In the genomic region with DNA sequence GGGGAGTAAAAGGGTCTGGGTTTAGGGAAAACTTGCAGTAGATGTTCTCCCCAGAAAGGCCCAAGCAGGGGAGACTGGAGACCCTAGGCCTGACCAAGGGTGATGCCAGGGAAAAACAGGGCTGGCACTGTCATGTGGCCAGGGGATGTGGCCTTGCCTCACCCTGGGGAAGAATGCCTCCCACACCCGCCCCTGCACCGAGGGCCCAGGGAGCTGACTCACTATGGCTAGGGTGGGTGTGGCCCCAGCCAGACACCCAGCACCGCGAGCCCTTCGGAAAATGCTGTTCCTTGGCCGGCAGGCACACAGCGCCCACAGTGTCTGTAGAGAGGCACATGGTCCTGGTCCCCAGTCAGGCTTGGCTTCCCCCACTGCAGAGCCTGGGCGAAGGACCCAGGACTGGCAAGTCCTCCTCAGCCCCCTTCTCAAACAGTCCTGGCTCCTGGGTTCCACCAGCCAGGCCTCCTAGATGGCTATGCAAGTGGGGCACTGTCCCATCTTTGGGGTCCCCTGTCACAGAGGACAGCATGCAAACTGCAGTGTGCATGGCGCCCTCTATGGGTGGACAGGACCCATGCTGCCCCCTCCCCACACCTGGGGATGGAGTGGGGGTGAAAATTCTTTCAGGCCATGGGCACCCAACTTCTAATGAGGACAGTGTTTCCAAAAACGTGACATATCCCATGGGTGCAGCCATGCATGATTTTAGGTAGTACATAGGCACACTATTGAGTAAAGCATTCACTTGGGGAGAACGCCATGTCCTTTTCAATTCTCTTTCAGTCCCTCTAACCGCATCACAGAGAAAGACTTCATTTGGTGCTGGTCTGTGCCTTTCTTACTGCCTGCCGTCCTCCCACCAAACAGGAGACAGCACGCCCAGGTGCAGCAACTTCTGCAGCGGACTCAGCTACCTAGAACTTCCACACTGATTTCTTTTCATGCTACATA, we compare ENCODE assay signal across 8 cellular contexts. TPM values are rescaled to one million over a fixed set of nuclear protein-coding genes. Genes with fewer than 3 reads are reported as not detected.
DNase-seq lines count a peak whose midpoint lies in the region; ATAC-seq, FAIRE-seq and TF ChIP-seq lines count a peak whose summit lies in the region.

No MANE protein-coding gene starts in this region.

- dilution Hi-C loops in endothelial cell of umbilical vein (cut with MboI; ENCODE audit: extremely low pct_ligation_motif_present, low sequenced_read_pairs): no loop called here

- no peak overlapping the region for H3K4me3 Mint-ChIP-seq in progenitor cell of endocrine pancreas (ENCODE audit: low read depth)

- H3K27ac ChIP-seq in right atrium auricular region (no peak overlapping the region), endothelial cell of umbilical vein (ENCODE audit: insufficient read depth, low read depth, low read length) (no peak overlapping the region)

- no peak overlapping the region for H3K4me2 ChIP-seq in endothelial cell of umbilical vein (ENCODE audit: insufficient read depth, low read length)

- H3K9me3 ChIP-seq in right atrium auricular region (no peaks in the 10 kb centered on the region), endothelial cell of umbilical vein (replicated peaks; ENCODE audit: control insufficient read depth, insufficient read depth, low read length) (no peaks in the 10 kb centered on the region)

- H3K4me3 ChIP-seq in right atrium auricular region (no peak overlapping the region), endothelial cell of umbilical vein (replicated peaks in 1 of 3; ENCODE audit: insufficient read depth in 1 of 3, low read depth in 1 of 3, low read length in 3 of 3) (no peak overlapping the region)

- no peak for TF ChIP-seq POLR2A in endothelial cell of umbilical vein (IDR thresholded peaks at IDR 0.05; ENCODE audit: low read depth, low read length)

- no peak for DNase-seq in Right ventricle myocardium superior
- DNase-seq in right atrium auricular region (ENCODE audit: low spot score): no peak
- peak; percentile 95 for DNase-seq in OCI-M1 (lab: John Stamatoyannopoulos, UW)
- DNase-seq in endothelial cell of umbilical vein (ENCODE audit: low read depth, low spot score): no peak
- no peak for DNase-seq in progenitor cell of endocrine pancreas (ENCODE audit: low spot score, unreplicated experiment)
- no peak for DNase-seq in hippocampal formation (lab: John Stamatoyannopoulos, UW)

- POLR2A ChIA-PET in endothelial cell of umbilical vein (lab: Charles Lee): no interaction called here

- no peak overlapping the region for H2AFZ ChIP-seq in endothelial cell of umbilical vein (ENCODE audit: low read depth, low read length)

- TF ChIP-seq CTCF in right atrium auricular region (IDR thresholded peaks at IDR 0.05) (peak in 1 of 2 donors; percentile 33), endothelial cell of umbilical vein (IDR thresholded peaks at IDR 0.05; ENCODE audit: extremely low read depth in 1 of 2, insufficient read depth in 1 of 2, low read depth in 1 of 2, low read length in 2 of 2) (peak; percentile 18 to 19), progenitor cell of endocrine pancreas (IDR thresholded peaks at IDR 0.05; ENCODE audit: unreplicated experiment) (peak; percentile 52)

- no peaks in the 10 kb centered on the region for H3K79me2 ChIP-seq in endothelial cell of umbilical vein (ENCODE audit: control insufficient read depth, insufficient read depth, low read length)

- peak; percentile 58 for ATAC-seq in Right ventricle myocardium superior (ENCODE audit: poor library complexity)
- no peak for ATAC-seq in GM21360 (IDR thresholded peaks at IDR 0.05; ENCODE audit: unreplicated experiment)
- no peak for ATAC-seq in GM18519 (IDR thresholded peaks at IDR 0.05; ENCODE audit: low FRiP score, unreplicated experiment)

- H3K27ac Mint-ChIP-seq in progenitor cell of endocrine pancreas: no peak overlapping the region

- no peaks in the 10 kb centered on the region for H3K4me1 Mint-ChIP-seq in progenitor cell of endocrine pancreas (ENCODE audit: low read depth)

- H3K27me3 ChIP-seq in right atrium auricular region: no peaks in the 10 kb centered on the region
- no peaks in the 10 kb centered on the region for H3K27me3 ChIP-seq in endothelial cell of umbilical vein (ENCODE audit: control insufficient read depth in 2 of 2, insufficient read depth in 2 of 2, low read length in 2 of 2)

- intact Hi-C loops in Right ventricle myocardium superior (cut with DNase I) (no loop called here), endothelial cell of umbilical vein (cut with micrococcal nuclease) (no loop called here)

- H3K36me3 ChIP-seq in right atrium auricular region (no peaks in the 10 kb centered on the region), endothelial cell of umbilical vein (ENCODE audit: control insufficient read depth in 2 of 2, extremely low read depth in 1 of 2, insufficient read depth in 2 of 2, low read length in 2 of 2) (no peaks in the 10 kb centered on the region)

- H3K9me3 Mint-ChIP-seq in progenitor cell of endocrine pancreas (ENCODE audit: low read depth): no peaks in the 10 kb centered on the region

- no TSS peak for BruUV-seq in endothelial cell of umbilical vein (replicated peaks; lab: Mats Ljungman, UMichigan)

- H4K20me1 ChIP-seq in endothelial cell of umbilical vein (replicated peaks; ENCODE audit: control insufficient read depth, extremely low read depth, insufficient read depth, low read length): no peaks in the 10 kb centered on the region

- H3K9ac ChIP-seq in endothelial cell of umbilical vein (replicated peaks; ENCODE audit: extremely low read depth, insufficient read depth, low read length): no peak overlapping the region

- H3K4me1 ChIP-seq in right atrium auricular region (no peaks in the 10 kb centered on the region), endothelial cell of umbilical vein (ENCODE audit: control insufficient read depth, extremely low read depth, insufficient read depth, low read length) (no peaks in the 10 kb centered on the region)

- FAIRE-seq in endothelial cell of umbilical vein (lab: Jason Lieb, UNC): no peak

- H3K27me3 Mint-ChIP-seq in progenitor cell of endocrine pancreas: no peaks in the 10 kb centered on the region

- H3K36me3 Mint-ChIP-seq in progenitor cell of endocrine pancreas (ENCODE audit: insufficient read depth): no peaks in the 10 kb centered on the region

- H3K9me1 ChIP-seq in endothelial cell of umbilical vein (replicated peaks; ENCODE audit: control insufficient read depth, extremely low read depth, insufficient read depth, low read length): no peaks in the 10 kb centered on the region

- CTCF ChIA-PET in endothelial cell of umbilical vein (lab: Charles Lee): no interaction called here

TF ChIP-seq in endothelial cell of umbilical vein, 7 proteins besides CTCF, POLR2A, EP300 and RAD21:
- no peak for TF ChIP-seq EZH2 (IDR thresholded peaks at IDR 0.05; ENCODE audit: borderline replicate concordance, low read depth, low read length, severe bottlenecking)
- no peak for TF ChIP-seq JUN (IDR thresholded peaks at IDR 0.05; ENCODE audit: borderline replicate concordance, insufficient read depth, insufficient read length, low read depth)
- TF ChIP-seq POLR2AphosphoS5 (IDR thresholded peaks at IDR 0.05; ENCODE audit: insufficient read depth, low read depth, low read length): no peak

RNA-seq across cellular contexts. Expression of gene TMPRSS5, which starts 15.2 kb away (rescaled TPM):
- 1.3 TPM for total RNA-seq in Right ventricle myocardium superior
- total RNA-seq in right atrium auricular region: under 1 TPM; 0.16 to 0.19 TPM
- 0.58 and 0.64 TPM in 2 replicates for total RNA-seq in endothelial cell of umbilical vein
- 0.40 and 0.48 TPM in 2 replicates for polyA plus RNA-seq in endothelial cell of umbilical vein
- 0.10 and 0.12 TPM in 2 replicates for polyA plus RNA-seq in endothelial cell of umbilical vein (2011; cell fraction: cytosol; rRNA removed)
- 1.9 and 2.6 TPM in 2 replicates for polyA plus RNA-seq in endothelial cell of umbilical vein (2011; cell fraction: nucleus; rRNA removed)
- 0.23 and 0.33 TPM in 2 replicates for polyA plus RNA-seq in endothelial cell of umbilical vein (2012)
- 0.19 and 1.0 TPM in 2 replicates for polyA minus RNA-seq in endothelial cell of umbilical vein
- polyA minus RNA-seq in endothelial cell of umbilical vein (2011; cell fraction: cytosol; rRNA and poly(A)+ RNA removed): not detected
- polyA minus RNA-seq in endothelial cell of umbilical vein (2011; cell fraction: nucleus; rRNA and poly(A)+ RNA removed): 0.82 and 2.2 TPM in 2 replicates
- 1.8 and 2.6 TPM in 2 replicates for total RNA-seq in progenitor cell of endocrine pancreas
